ENCODE assay signal across 13 cellular contexts in the genomic region with DNA sequence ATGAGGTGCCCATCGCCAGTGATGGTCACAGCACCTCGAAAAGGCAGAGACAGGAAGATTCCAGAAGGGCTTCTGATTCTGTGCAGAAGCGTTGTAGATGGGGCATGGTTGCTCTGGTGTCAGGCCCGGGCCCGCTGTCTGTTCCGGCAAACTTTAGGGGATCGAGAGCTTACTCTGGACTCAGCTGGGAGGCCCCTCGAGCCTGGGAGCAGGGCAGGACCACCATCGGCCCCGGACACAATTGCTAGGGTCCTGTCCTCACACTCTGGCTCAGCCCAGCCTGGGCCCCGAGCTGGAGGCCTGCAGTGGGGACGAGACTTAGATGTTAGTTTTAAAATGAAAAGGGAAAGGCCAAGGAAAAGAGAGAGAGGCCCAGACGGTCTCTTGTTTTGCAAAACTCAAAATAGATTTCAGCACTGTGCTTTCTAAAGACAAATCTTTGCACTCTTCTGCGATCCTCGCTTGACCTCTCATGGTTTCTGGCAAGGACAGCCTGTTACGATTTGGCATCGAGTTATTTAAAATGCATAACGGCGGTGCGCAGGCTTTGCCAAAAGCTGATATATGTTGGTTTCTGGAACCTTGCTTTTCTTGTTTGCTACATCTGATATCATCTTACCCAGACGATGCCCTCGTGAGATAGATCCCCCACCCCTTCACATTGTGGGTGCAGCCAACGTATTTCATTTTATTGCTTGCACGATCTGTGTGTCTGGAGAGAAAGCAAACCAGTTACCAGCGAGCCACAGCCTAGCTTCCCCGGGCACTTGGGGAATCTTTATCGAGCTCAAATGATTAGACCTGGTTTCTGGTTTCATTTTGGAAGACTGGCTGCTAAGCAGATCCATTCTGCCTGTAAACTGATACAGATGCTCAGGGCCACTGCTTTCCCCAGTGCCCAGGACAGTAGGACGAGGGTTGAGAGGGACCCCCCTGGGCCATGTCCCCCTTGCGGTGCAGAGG. TPM values are rescaled to one million over a fixed set of nuclear protein-coding genes. Genes with fewer than 3 reads are reported as not detected.
DNase-seq lines count a peak whose midpoint lies in the region; ATAC-seq and TF ChIP-seq lines count a peak whose summit lies in the region.
"Had no signal": no experiment of that assay in that cellular context is flagged by ENCODE, and none has a peak within 500 bp of the region (broad histone marks: within the 10 kb centered on the region; RNA-seq: fewer than 3 reads in every experiment).

No MANE protein-coding gene starts in this region.

- WGBS in gastroesophageal sphincter (ENCODE audit: low coverage in 1 of 2), 2 donors: 44 to 58% methylated on average over 12 of the region's 29 CpGs
- no CpG with 5 or more reads among the region's 29 CpGs for WGBS in neuronal stem cell (ENCODE audit: extremely low coverage in 2 of 2, insufficient read length in 2 of 2, insufficient replicate concordance in 1 of 2), 2 donors

- H3K9ac ChIP-seq in neuronal stem cell (ENCODE audit: low read depth, low read length, poor library complexity): no peak overlapping the region
- H3K9ac ChIP-seq: GM23248 had no signal

- H2AFZ ChIP-seq in neuronal stem cell (ENCODE audit: low read length): no peak overlapping the region
- H2AFZ ChIP-seq: GM23248 had no signal

- H3K23ac ChIP-seq in neuronal stem cell (ENCODE audit: low read depth, low read length, poor library complexity): no peak overlapping the region

- H3K14ac ChIP-seq in neuronal stem cell (ENCODE audit: low read length): peak overlapping the region; percentile 0

- H3K27me3 ChIP-seq in gastroesophageal sphincter (peaks cover 3% of the 10 kb centered on the region), neuronal stem cell (ENCODE audit: control insufficient read depth in 3 of 3, insufficient read depth in 3 of 3, low read depth in 1 of 3, low read length in 3 of 3) (peaks cover 0 to 23% (median 0%) of the 10 kb centered on the region in 3 experiments)

- H2BK5ac ChIP-seq in neuronal stem cell (ENCODE audit: low read length): peak overlapping the region; percentile 67

- H4K91ac ChIP-seq in neuronal stem cell (ENCODE audit: low read depth, low read length, poor library complexity): no peak overlapping the region

- H3K18ac ChIP-seq in neuronal stem cell (ENCODE audit: low read length): peak overlapping the region; percentile 96

- peak overlapping the region; percentile 97 for H3K4ac ChIP-seq in neuronal stem cell (ENCODE audit: low read length)

- peak overlapping the region; percentile 98 for H2AK5ac ChIP-seq in neuronal stem cell (ENCODE audit: low read depth, low read length)

- no peaks in the 10 kb centered on the region for H3K9me3 Mint-ChIP-seq in type B pancreatic cell
- H3K9me3 Mint-ChIP-seq: activated naive CD4-positive, alpha-beta T cell treated with anti-CD3 and anti-CD28 coated beads, Interleukin-2, amount 50 U/mL, for 72 hours; CD14-positive monocyte had no signal

- H3K9me3 ChIP-seq in gastroesophageal sphincter (no peaks in the 10 kb centered on the region), neuronal stem cell (replicated peaks in 1 of 2; ENCODE audit: control insufficient read depth in 2 of 2, insufficient read depth in 1 of 2, low read depth in 1 of 2, low read length in 2 of 2) (peaks cover 0 to 5% of the 10 kb centered on the region in 2 donors)

- no peaks in the 10 kb centered on the region for H3K79me1 ChIP-seq in neuronal stem cell (ENCODE audit: low read depth, low read length)

- H2BK12ac ChIP-seq in neuronal stem cell (ENCODE audit: low read length): peak overlapping the region; percentile 96

- H3K4me1 ChIP-seq in gastroesophageal sphincter (peaks cover 0 to 35% (median 6%) of the 10 kb centered on the region in 3 donors), neuronal stem cell (ENCODE audit: control insufficient read depth in 2 of 2, insufficient read depth in 1 of 2, low read depth in 1 of 2, low read length in 2 of 2) (peaks cover 0 to 60% of the 10 kb centered on the region in 2 donors)

- peaks cover 40% of the 10 kb centered on the region for H3K4me1 Mint-ChIP-seq in type B pancreatic cell (ENCODE audit: unreplicated experiment)
- H3K4me1 Mint-ChIP-seq: CD14-positive monocyte had no signal

- DNase-seq in astrocyte of the spinal cord (ENCODE audit: low read depth, low spot score) (peak; percentile 9), neuronal stem cell (ENCODE audit: low spot score) (no peak), type B pancreatic cell (ENCODE audit: extremely low spot score, unreplicated experiment) (no peak), hypothalamus (lab: John Stamatoyannopoulos, UW) (no peak), NCI-H69 (lab: John Stamatoyannopoulos, UW) (no peak)
- DNase-seq: activated CD8-positive, alpha-beta memory T cell treated with anti-CD3 and anti-CD28 coated beads, Interleukin-2, amount 50 U/mL, for 4 hours; glutamatergic neuron; GM23248; NCI-H2029 treated with DMSO at 0.1 percent for 48 hours had no signal

- in situ Hi-C loops in astrocyte of the spinal cord (cut with HindIII; ENCODE audit: low sequenced_read_pairs): no loop called here

- H3K4me3 ChIP-seq in astrocyte of the spinal cord (ENCODE audit: low read depth, low read length) (no peak overlapping the region), gastroesophageal sphincter (no peak overlapping the region), neuronal stem cell (ENCODE audit: low read length in 2 of 2) (no peak overlapping the region)
- H3K4me3 ChIP-seq: GM23248 had no signal

- TF ChIP-seq CTCF in astrocyte of the spinal cord (IDR thresholded peaks at IDR 0.05; ENCODE audit: low read depth, low read length) (no peak), gastroesophageal sphincter (IDR thresholded peaks at IDR 0.05) (no peak), type B pancreatic cell (conservative IDR thresholded peaks at IDR 0.05) (no peak)

- H3K27ac Mint-ChIP-seq in type B pancreatic cell: no peak overlapping the region
- H3K27ac Mint-ChIP-seq: activated naive CD4-positive, alpha-beta T cell treated with anti-CD3 and anti-CD28 coated beads, Interleukin-2, amount 50 U/mL, for 72 hours; CD14-positive monocyte had no signal

- H3K36me3 Mint-ChIP-seq in type B pancreatic cell: no peaks in the 10 kb centered on the region
- H3K36me3 Mint-ChIP-seq: activated naive CD4-positive, alpha-beta T cell treated with anti-CD3 and anti-CD28 coated beads, Interleukin-2, amount 50 U/mL, for 72 hours; CD14-positive monocyte had no signal

- no peak for TF ChIP-seq POLR2A in gastroesophageal sphincter (IDR thresholded peaks at IDR 0.05)

- H3K27me3 Mint-ChIP-seq in type B pancreatic cell: peaks cover 7% of the 10 kb centered on the region

- H3K4me3 Mint-ChIP-seq in type B pancreatic cell: peak overlapping the region; percentile 43
- H3K4me3 Mint-ChIP-seq: CD14-positive monocyte had no signal

- no peak overlapping the region for H3K4me2 ChIP-seq in neuronal stem cell (ENCODE audit: insufficient read depth, low read length, poor library complexity, severe bottlenecking)

- no peaks in the 10 kb centered on the region for H3K36me3 ChIP-seq in gastroesophageal sphincter
- no peaks in the 10 kb centered on the region for H3K36me3 ChIP-seq in neuronal stem cell (replicated peaks in 1 of 2; ENCODE audit: control insufficient read depth in 2 of 2, insufficient read depth in 2 of 2, low read length in 2 of 2)

- H3K27ac ChIP-seq in gastroesophageal sphincter (peak overlapping the region in 3 of 4 donors; percentile 32 to 64 (median 48)), neuronal stem cell (replicated peaks; ENCODE audit: low read length) (peak overlapping the region; percentile 87)
- H3K27ac ChIP-seq: GM23248 had no signal

- no peak for TF ChIP-seq EP300 in gastroesophageal sphincter (IDR thresholded peaks at IDR 0.05)

- H4K8ac ChIP-seq in neuronal stem cell (ENCODE audit: low read depth, low read length): no peak overlapping the region

- ATAC-seq in gastroesophageal sphincter (no peak), GM21576 (IDR thresholded peaks at IDR 0.05; ENCODE audit: unreplicated experiment) (no peak)
- ATAC-seq: activated naive CD4-positive, alpha-beta T cell treated with anti-CD3 and anti-CD28 coated beads, Interleukin-2, amount 50 U/mL, for 72 hours had no signal

- H2BK120ac ChIP-seq in neuronal stem cell (ENCODE audit: low read depth, low read length): peak overlapping the region; percentile 98

- peak overlapping the region; percentile 95 for H2BK15ac ChIP-seq in neuronal stem cell (ENCODE audit: low read length)

RNA-seq across cellular contexts. Expression of a gene that starts 58.0 kb away (rescaled TPM):
- total RNA-seq in gastroesophageal sphincter: 1 to 10 TPM; 1.1 to 3.4 (median 1.6) TPM
- polyA plus RNA-seq in neuronal stem cell (2013, experiment 1 of 2): 7.9 TPM
- polyA plus RNA-seq in neuronal stem cell (2013, experiment 2 of 2): 7.6 TPM
- 10.3 and 23.6 TPM in 2 replicates for total RNA-seq in type B pancreatic cell (ENCODE audit: low replicate concordance)
- total RNA-seq: GM23248 had no signal
- polyA plus RNA-seq: CD14-positive monocyte had no signal
